In the genomic region with DNA sequence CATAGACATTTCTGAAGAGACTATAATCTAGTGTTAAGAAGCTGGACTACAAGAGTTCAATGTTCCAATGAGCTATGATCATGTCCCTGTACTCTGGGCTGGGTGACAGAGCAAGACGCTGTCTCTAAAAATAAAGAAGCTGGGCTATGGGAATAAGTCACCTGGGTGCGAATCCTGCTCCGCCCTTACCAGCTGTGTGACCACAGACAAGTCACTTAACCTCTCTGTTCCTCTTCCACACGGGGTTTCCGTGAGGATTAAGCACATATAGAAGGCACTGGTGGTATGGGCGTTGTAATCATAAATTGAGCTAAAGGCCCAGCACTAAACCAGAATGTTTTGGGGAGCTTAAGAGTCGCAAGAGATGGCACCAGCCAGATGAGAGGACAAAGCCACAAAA, we compare ENCODE assay signal across 29 cellular contexts.
"Had no signal": no experiment of that assay in that cellular context is flagged by ENCODE, and none has a peak within 500 bp of the region (broad histone marks: within the 10 kb centered on the region; RNA-seq: fewer than 3 reads in every experiment).

No MANE protein-coding gene starts in this region.

- FAIRE-seq: TTC549 had no signal

- H3K4me2 ChIP-seq: KMS-11 had no signal

- H3K4me3 Mint-ChIP-seq: activated CD4-positive, alpha-beta T cell treated with anti-CD3 and anti-CD28 coated beads for 36 hours; activated CD4-positive, alpha-beta T cell treated with anti-CD3 and anti-CD28 coated beads, Interleukin-2, amount 10 ng/mL, durations not matched to agents 7 days and 5 days; activated CD8-positive, alpha-beta memory T cell treated with anti-CD3 and anti-CD28 coated beads, Interleukin-2, amount 10 ng/mL, durations not matched to agents 7 days and 5 days; activated naive CD4-positive, alpha-beta T cell treated with anti-CD3 and anti-CD28 coated beads for 36 hours; activated naive CD8-positive, alpha-beta T cell; activated naive CD8-positive, alpha-beta T cell treated with anti-CD3 and anti-CD28 coated beads, Interleukin-2, amount 50 U/mL, for 24 hours; brain; T-helper 2 cell treated with Interferon-gamma antibody and Interleukin-4, amounts not matched to agents 5 μg/mL and 100 μg/mL, for 36 hours had no signal

- H3K9me3 Mint-ChIP-seq: activated CD4-positive, alpha-beta T cell treated with anti-CD3 and anti-CD28 coated beads, Interleukin-2, amount 10 ng/mL, durations not matched to agents 7 days and 5 days; activated naive CD4-positive, alpha-beta T cell treated with anti-CD3 and anti-CD28 coated beads for 36 hours; activated naive CD8-positive, alpha-beta T cell treated with anti-CD3 and anti-CD28 coated beads, Interleukin-2, amount 50 U/mL, for 24 hours; activated T-helper 2 cell treated with anti-CD3 and anti-CD28 coated beads, Interferon-gamma antibody, Interleukin-2, Interleukin-4, amounts not matched to agents 10 μg/mL and 5 μg/mL and 100 μg/mL, durations not matched to agents 14 hours and 24 hours and 36 hours; brain; T-helper 2 cell treated with Interferon-gamma antibody and Interleukin-4, amounts not matched to agents 5 μg/mL and 100 μg/mL, for 36 hours had no signal

- ATAC-seq: activated CD4-positive, alpha-beta T cell treated with anti-CD3 and anti-CD28 coated beads for 36 hours; activated CD4-positive, CD25-positive, alpha-beta regulatory T cell treated with anti-CD3 and anti-CD28 coated beads, Interleukin-2, amount 50 U/mL, for 24 hours; activated CD8-positive, alpha-beta memory T cell treated with anti-CD3 and anti-CD28 coated beads, Interleukin-2, amount 10 ng/mL, durations not matched to agents 7 days and 5 days; activated naive CD8-positive, alpha-beta T cell treated with anti-CD3 and anti-CD28 coated beads, Interleukin-2, amount 50 U/mL, for 24 hours had no signal

- H3K36me3 Mint-ChIP-seq: activated CD8-positive, alpha-beta memory T cell treated with anti-CD3 and anti-CD28 coated beads, Interleukin-2, amount 10 ng/mL, durations not matched to agents 7 days and 5 days; brain had no signal

- H3K27me3 Mint-ChIP-seq: activated CD4-positive, alpha-beta T cell treated with anti-CD3 and anti-CD28 coated beads for 36 hours; activated CD4-positive, alpha-beta T cell treated with anti-CD3 and anti-CD28 coated beads, Interleukin-2, amount 10 ng/mL, durations not matched to agents 7 days and 5 days; activated CD8-positive, alpha-beta memory T cell treated with anti-CD3 and anti-CD28 coated beads, Interleukin-2, amount 10 ng/mL, durations not matched to agents 7 days and 5 days; activated naive CD8-positive, alpha-beta T cell; activated naive CD8-positive, alpha-beta T cell treated with anti-CD3 and anti-CD28 coated beads, Interleukin-2, amount 50 U/mL, for 24 hours; brain had no signal

- DNase-seq: activated CD4-positive, alpha-beta T cell treated with anti-CD3 and anti-CD28 coated beads for 36 hours; activated CD4-positive, alpha-beta T cell treated with anti-CD3 and anti-CD28 coated beads, Interleukin-2, amount 10 ng/mL, durations not matched to agents 7 days and 5 days; activated CD4-positive, alpha-beta T cell treated with anti-CD3 and anti-CD28 coated beads, Interleukin-2, amount 50 U/mL, for 48 hours; activated CD8-positive, alpha-beta memory T cell treated with anti-CD3 and anti-CD28 coated beads for 24 hours; activated CD8-positive, alpha-beta memory T cell treated with anti-CD3 and anti-CD28 coated beads, Interleukin-2, amount 10 ng/mL, durations not matched to agents 7 days and 5 days; activated CD8-positive, alpha-beta memory T cell treated with anti-CD3 and anti-CD28 coated beads, Interleukin-2, amount 50 U/mL, for 48 hours; activated gamma-delta T cell; activated naive CD4-positive, alpha-beta T cell treated with anti-CD3 and anti-CD28 coated beads for 36 hours; activated naive CD8-positive, alpha-beta T cell treated with anti-CD3 and anti-CD28 coated beads, Interleukin-2, amount 50 U/mL, for 24 hours; activated T-cell treated with anti-CD3 and anti-CD28 coated beads, Interleukin-2, amount 50 U/mL, for 1 hour; central memory CD4-positive, alpha-beta T cell; MM.1S; MV-4-11; NCI-H1092; NCI-H1436 treated with DMSO at 0.1 percent for 48 hours; NCI-H1694 treated with DMSO at 0.1 percent for 48 hours; NCI-H2029; NCI-H510A; NCI-H526; NCI-H748 treated with DMSO at 0.1 percent for 48 hours; NK-92 treated with Interleukin-12 subunit alpha and Interleukin-12 subunit beta, amount 100 ng/mL, for 24 hours; Right ventricle myocardium superior had no signal

- H3K27ac ChIP-seq: KMS-11 had no signal

- H3K27ac Mint-ChIP-seq: activated CD4-positive, alpha-beta T cell treated with anti-CD3 and anti-CD28 coated beads for 36 hours; activated CD4-positive, alpha-beta T cell treated with anti-CD3 and anti-CD28 coated beads, Interleukin-2, amount 10 ng/mL, durations not matched to agents 7 days and 5 days; activated CD8-positive, alpha-beta memory T cell treated with anti-CD3 and anti-CD28 coated beads, Interleukin-2, amount 10 ng/mL, durations not matched to agents 7 days and 5 days; activated naive CD4-positive, alpha-beta T cell treated with anti-CD3 and anti-CD28 coated beads for 36 hours; activated naive CD8-positive, alpha-beta T cell; activated naive CD8-positive, alpha-beta T cell treated with anti-CD3 and anti-CD28 coated beads, Interleukin-2, amount 50 U/mL, for 24 hours; activated T-helper 2 cell treated with anti-CD3 and anti-CD28 coated beads, Interferon-gamma antibody, Interleukin-2, Interleukin-4, amounts not matched to agents 10 μg/mL and 5 μg/mL and 100 μg/mL, durations not matched to agents 14 hours and 24 hours and 36 hours; T-helper 2 cell treated with Interferon-gamma antibody and Interleukin-4, amounts not matched to agents 5 μg/mL and 100 μg/mL, for 36 hours had no signal

- H3K9ac ChIP-seq: KMS-11 had no signal
